ENCODE assay signal across 36 cellular contexts in genomic region chr16:31219154-31219741, GRCh38. TPM values are rescaled to one million over a fixed set of nuclear protein-coding genes. Genes with fewer than 3 reads are reported as not detected.
"Had no signal": no experiment of that assay in that cellular context is flagged by ENCODE, and none has a peak within 500 bp of the region (broad histone marks: within the 10 kb centered on the region; RNA-seq: fewer than 3 reads in every experiment).

No MANE protein-coding gene starts in this region.

- H3K4me3 ChIP-seq: adrenal gland, body of pancreas, esophagus squamous epithelium, gastroesophageal sphincter, heart right ventricle had no signal

- FAIRE-seq: colon, endometrium, endothelial cell of umbilical vein had no signal

- H3K27ac ChIP-seq: adrenal gland, body of pancreas, epithelial cell of prostate, esophagus squamous epithelium, gastroesophageal sphincter, heart right ventricle, WERI-Rb-1 had no signal

- DNase-seq: activated B cell treated with CpG ODN at 0.5 μM for 24 hours; activated CD4-positive, alpha-beta T cell treated with anti-CD3 and anti-CD28 coated beads for 48 hours; activated CD4-positive, alpha-beta T cell treated with anti-CD3 and anti-CD28 coated beads, Interleukin-2, amount 50 U/mL, for 1 hour; activated CD4-positive, alpha-beta T cell treated with anti-CD3 and anti-CD28 coated beads, Interleukin-2, amount 50 U/mL, for 48 hours; activated CD8-positive, alpha-beta memory T cell treated with anti-CD3 and anti-CD28 coated beads for 24 hours; activated CD8-positive, alpha-beta T cell treated with anti-CD3 and anti-CD28 coated beads for 36 hours; activated effector memory CD4-positive, alpha-beta T cell treated with Interleukin-2 at 50 U/mL for 16 hours; activated naive CD4-positive, alpha-beta T cell treated with anti-CD3 and anti-CD28 coated beads for 36 hours; activated naive CD8-positive, alpha-beta T cell treated with anti-CD3 and anti-CD28 coated beads for 36 hours; activated naive CD8-positive, alpha-beta T cell treated with anti-CD3 and anti-CD28 coated beads, Interleukin-2, amount 50 U/mL, for 24 hours; activated T-cell treated with anti-CD3 and anti-CD28 coated beads, Interleukin-2, amount 50 U/mL, for 4 hours; adrenal gland; amygdala; aorta; body of pancreas; cortex of kidney; effector CD8-positive, alpha-beta T cell; esophagus squamous epithelium; foreskin melanocyte; heart right ventricle; T-helper 17 cell; T1000; WERI-Rb-1 had no signal

- H3K36me3 ChIP-seq: adrenal gland, esophagus squamous epithelium, gastroesophageal sphincter, heart right ventricle, WERI-Rb-1 had no signal

- ATAC-seq: activated CD4-positive, CD25-positive, alpha-beta regulatory T cell treated with anti-CD3 and anti-CD28 coated beads, Interleukin-2, amount 50 U/mL, for 24 hours; activated CD8-positive, alpha-beta T cell treated with anti-CD3 and anti-CD28 coated beads for 36 hours; activated naive CD8-positive, alpha-beta T cell treated with anti-CD3 and anti-CD28 coated beads, Interleukin-2, amount 50 U/mL, for 24 hours; activated T-cell treated with anti-CD3 and anti-CD28 coated beads, Interleukin-2, amount 50 U/mL, for 4 hours; activated T-helper 17 cell treated with anti-CD3 and anti-CD28 coated beads, Interleukin-2, amount 50 U/mL, for 72 hours; body of pancreas; gastroesophageal sphincter; heart right ventricle; T-helper 17 cell had no signal

- H3K9me3 ChIP-seq: adrenal gland, body of pancreas, esophagus squamous epithelium, gastroesophageal sphincter, heart right ventricle had no signal

RNA-seq across cellular contexts. Expression of gene PYDC1, which starts 2.3 kb away (rescaled TPM):
- total RNA-seq: activated B cell treated with CpG ODN at 0.5 μM for 24 hours; activated CD8-positive, alpha-beta T cell treated with anti-CD3 and anti-CD28 coated beads for 36 hours; activated naive CD4-positive, alpha-beta T cell treated with anti-CD3 and anti-CD28 coated beads for 36 hours; activated naive CD8-positive, alpha-beta T cell treated with anti-CD3 and anti-CD28 coated beads for 36 hours; activated T-cell treated with anti-CD3 and anti-CD28 coated beads, Interleukin-2, amount 50 U/mL, for 4 hours; adrenal gland; aorta; body of pancreas; chondrocyte; dermis microvascular lymphatic vessel endothelial cell; endothelial cell of umbilical vein; esophagus squamous epithelium; fibroblast of lung; fibroblast of villous mesenchyme; glomerular endothelial cell; heart right ventricle; T-helper 17 cell had no signal
- polyA plus RNA-seq: adrenal gland, aorta, endothelial cell of umbilical vein, esophagus, fibroblast of lung, heart right ventricle had no signal

RNA-seq across cellular contexts. Expression of gene TRIM72, which starts 5.3 kb away (rescaled TPM):
- total RNA-seq: activated CD8-positive, alpha-beta T cell treated with anti-CD3 and anti-CD28 coated beads for 36 hours; activated naive CD4-positive, alpha-beta T cell treated with anti-CD3 and anti-CD28 coated beads for 36 hours; activated naive CD8-positive, alpha-beta T cell treated with anti-CD3 and anti-CD28 coated beads for 36 hours; activated T-cell treated with anti-CD3 and anti-CD28 coated beads, Interleukin-2, amount 50 U/mL, for 4 hours; body of pancreas; chondrocyte; dermis microvascular lymphatic vessel endothelial cell; endothelial cell of umbilical vein; esophagus squamous epithelium; fibroblast of lung; fibroblast of villous mesenchyme; glomerular endothelial cell had no signal
- polyA plus RNA-seq: endothelial cell of umbilical vein, fibroblast of lung had no signal

RNA-seq across cellular contexts. Expression of gene ITGAM, which starts 40.5 kb away (rescaled TPM):
- total RNA-seq: chondrocyte, endothelial cell of umbilical vein, fibroblast of lung, fibroblast of villous mesenchyme had no signal
- polyA plus RNA-seq: endothelial cell of umbilical vein had no signal
